1 cellular context compared by ENCODE assay signal in genomic region chr6:109308018-109308492, GRCh38.
TF ChIP-seq lines count a peak whose summit lies in the region.

No MANE protein-coding gene starts in this region.

TF ChIP-seq in K562, 482 proteins besides CTCF, POLR2A, EP300 and RAD21 (continued from another document and continues in another):
- TF ChIP-seq CUX1 (CRISPR knock-in tag; IDR thresholded peaks at IDR 0.05) (peak; percentile 61; the same call in 1 of the 2 replicates), SP2 (IDR thresholded peaks at IDR 0.05; ENCODE audit: extremely low read depth, low read depth, low read length, poor library complexity, severe bottlenecking) (no peak), ZNF311 (CRISPR knock-in tag; IDR thresholded peaks at IDR 0.05) (no peak), CHD1 (IDR thresholded peaks at IDR 0.05; ENCODE audit: low read length) (no peak), ZFX (CRISPR knock-in tag; IDR thresholded peaks at IDR 0.05) (no peak; the same call in 1 of the 2 replicates), ZNF146 (CRISPR knock-in tag; IDR thresholded peaks at IDR 0.05; ENCODE audit: unreplicated experiment) (no peak), ZNF165 (CRISPR knock-in tag; IDR thresholded peaks at IDR 0.05; ENCODE audit: borderline replicate concordance) (peak; percentile 63; the same call in 1 of the 2 replicates), CREM (IDR thresholded peaks at IDR 0.05; ENCODE audit: low read depth) (peak; percentile 75), ATF4 (CRISPR knock-in tag; IDR thresholded peaks at IDR 0.05) (peak; percentile 57; the same call in 1 of the 2 replicates), NCOA1 (IDR thresholded peaks at IDR 0.05; ENCODE audit: low read depth) (peak; percentile 29; the same call in 1 of the 2 replicates), GATAD2B (IDR thresholded peaks at IDR 0.05; ENCODE audit: borderline replicate concordance) (no peak), RFX7 (CRISPR knock-in tag; IDR thresholded peaks at IDR 0.05) (no peak), FUS (optimal IDR thresholded peaks at IDR 0.05; ENCODE audit: low read depth, low read length) (no peak), PRMT5 (CRISPR knock-in tag; IDR thresholded peaks at IDR 0.05) (no peak), SREBF1 (IDR thresholded peaks at IDR 0.05; ENCODE audit: borderline replicate concordance, low read depth, low read length) (no peak), GABPA (tag; conservative IDR thresholded peaks at IDR 0.05; ENCODE audit: low read depth) (peak; percentile 25; the same call in 1 of the 2 replicates), VEZF1 (CRISPR knock-in tag; IDR thresholded peaks at IDR 0.05) (peak; percentile 60), PURB (CRISPR knock-in tag; IDR thresholded peaks at IDR 0.05; ENCODE audit: low read depth) (no peak), POLR3G (IDR thresholded peaks at IDR 0.05; ENCODE audit: extremely low read depth, insufficient read length, insufficient replicate concordance) (no peak), ZFP30 (CRISPR knock-in tag; IDR thresholded peaks at IDR 0.05; ENCODE audit: borderline replicate concordance) (no peak), ZKSCAN8 (CRISPR knock-in tag; IDR thresholded peaks at IDR 0.05) (peak; percentile 21; the same call in 1 of the 2 replicates), ASH1L (IDR thresholded peaks at IDR 0.05; ENCODE audit: borderline replicate concordance, low read depth, partially characterized antibody) (no peak), ZFP36 (IDR thresholded peaks at IDR 0.05; ENCODE audit: low read depth, low read length, partially characterized antibody) (no peak), CBX8 (IDR thresholded peaks at IDR 0.05; ENCODE audit: borderline replicate concordance, extremely low read depth, low read depth, low read length, poor library complexity, severe bottlenecking) (no peak), SOX6 (IDR thresholded peaks at IDR 0.05) (peak; percentile 71), CHD4 (IDR thresholded peaks at IDR 0.05; ENCODE audit: insufficient read depth, insufficient replicate concordance, low read depth, low read length, poor library complexity, severe bottlenecking) (no peak)
- TF ChIP-seq, protein P1, sequence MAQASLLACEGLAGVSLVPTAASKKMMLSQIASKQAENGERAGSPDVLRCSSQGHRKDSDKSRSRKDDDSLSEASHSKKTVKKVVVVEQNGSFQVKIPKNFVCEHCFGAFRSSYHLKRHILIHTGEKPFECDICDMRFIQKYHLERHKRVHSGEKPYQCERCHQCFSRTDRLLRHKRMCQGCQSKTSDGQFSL (CRISPR knock-in tag; IDR thresholded peaks at IDR 0.05) = no peak
- TF ChIP-seq, protein P1 (tag; IDR thresholded peaks at IDR 0.05) = peak in 1 of 2 experiments; percentile 51; a peak in 1 of 4 replicates
- TF ChIP-seq, protein P2, sequence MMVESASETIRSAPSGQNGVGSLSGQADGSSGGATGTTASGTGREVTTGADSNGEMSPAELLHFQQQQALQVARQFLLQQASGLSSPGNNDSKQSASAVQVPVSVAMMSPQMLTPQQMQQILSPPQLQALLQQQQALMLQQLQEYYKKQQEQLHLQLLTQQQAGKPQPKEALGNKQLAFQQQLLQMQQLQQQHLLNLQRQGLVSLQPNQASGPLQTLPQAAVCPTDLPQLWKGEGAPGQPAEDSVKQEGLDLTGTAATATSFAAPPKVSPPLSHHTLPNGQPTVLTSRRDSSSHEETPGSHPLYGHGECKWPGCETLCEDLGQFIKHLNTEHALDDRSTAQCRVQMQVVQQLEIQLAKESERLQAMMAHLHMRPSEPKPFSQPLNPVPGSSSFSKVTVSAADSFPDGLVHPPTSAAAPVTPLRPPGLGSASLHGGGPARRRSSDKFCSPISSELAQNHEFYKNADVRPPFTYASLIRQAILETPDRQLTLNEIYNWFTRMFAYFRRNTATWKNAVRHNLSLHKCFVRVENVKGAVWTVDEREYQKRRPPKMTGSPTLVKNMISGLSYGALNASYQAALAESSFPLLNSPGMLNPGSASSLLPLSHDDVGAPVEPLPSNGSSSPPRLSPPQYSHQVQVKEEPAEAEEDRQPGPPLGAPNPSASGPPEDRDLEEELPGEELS (CRISPR knock-in tag; IDR thresholded peaks at IDR 0.05; ENCODE audit: borderline replicate concordance) = no peak
- TF ChIP-seq, protein P3, sequence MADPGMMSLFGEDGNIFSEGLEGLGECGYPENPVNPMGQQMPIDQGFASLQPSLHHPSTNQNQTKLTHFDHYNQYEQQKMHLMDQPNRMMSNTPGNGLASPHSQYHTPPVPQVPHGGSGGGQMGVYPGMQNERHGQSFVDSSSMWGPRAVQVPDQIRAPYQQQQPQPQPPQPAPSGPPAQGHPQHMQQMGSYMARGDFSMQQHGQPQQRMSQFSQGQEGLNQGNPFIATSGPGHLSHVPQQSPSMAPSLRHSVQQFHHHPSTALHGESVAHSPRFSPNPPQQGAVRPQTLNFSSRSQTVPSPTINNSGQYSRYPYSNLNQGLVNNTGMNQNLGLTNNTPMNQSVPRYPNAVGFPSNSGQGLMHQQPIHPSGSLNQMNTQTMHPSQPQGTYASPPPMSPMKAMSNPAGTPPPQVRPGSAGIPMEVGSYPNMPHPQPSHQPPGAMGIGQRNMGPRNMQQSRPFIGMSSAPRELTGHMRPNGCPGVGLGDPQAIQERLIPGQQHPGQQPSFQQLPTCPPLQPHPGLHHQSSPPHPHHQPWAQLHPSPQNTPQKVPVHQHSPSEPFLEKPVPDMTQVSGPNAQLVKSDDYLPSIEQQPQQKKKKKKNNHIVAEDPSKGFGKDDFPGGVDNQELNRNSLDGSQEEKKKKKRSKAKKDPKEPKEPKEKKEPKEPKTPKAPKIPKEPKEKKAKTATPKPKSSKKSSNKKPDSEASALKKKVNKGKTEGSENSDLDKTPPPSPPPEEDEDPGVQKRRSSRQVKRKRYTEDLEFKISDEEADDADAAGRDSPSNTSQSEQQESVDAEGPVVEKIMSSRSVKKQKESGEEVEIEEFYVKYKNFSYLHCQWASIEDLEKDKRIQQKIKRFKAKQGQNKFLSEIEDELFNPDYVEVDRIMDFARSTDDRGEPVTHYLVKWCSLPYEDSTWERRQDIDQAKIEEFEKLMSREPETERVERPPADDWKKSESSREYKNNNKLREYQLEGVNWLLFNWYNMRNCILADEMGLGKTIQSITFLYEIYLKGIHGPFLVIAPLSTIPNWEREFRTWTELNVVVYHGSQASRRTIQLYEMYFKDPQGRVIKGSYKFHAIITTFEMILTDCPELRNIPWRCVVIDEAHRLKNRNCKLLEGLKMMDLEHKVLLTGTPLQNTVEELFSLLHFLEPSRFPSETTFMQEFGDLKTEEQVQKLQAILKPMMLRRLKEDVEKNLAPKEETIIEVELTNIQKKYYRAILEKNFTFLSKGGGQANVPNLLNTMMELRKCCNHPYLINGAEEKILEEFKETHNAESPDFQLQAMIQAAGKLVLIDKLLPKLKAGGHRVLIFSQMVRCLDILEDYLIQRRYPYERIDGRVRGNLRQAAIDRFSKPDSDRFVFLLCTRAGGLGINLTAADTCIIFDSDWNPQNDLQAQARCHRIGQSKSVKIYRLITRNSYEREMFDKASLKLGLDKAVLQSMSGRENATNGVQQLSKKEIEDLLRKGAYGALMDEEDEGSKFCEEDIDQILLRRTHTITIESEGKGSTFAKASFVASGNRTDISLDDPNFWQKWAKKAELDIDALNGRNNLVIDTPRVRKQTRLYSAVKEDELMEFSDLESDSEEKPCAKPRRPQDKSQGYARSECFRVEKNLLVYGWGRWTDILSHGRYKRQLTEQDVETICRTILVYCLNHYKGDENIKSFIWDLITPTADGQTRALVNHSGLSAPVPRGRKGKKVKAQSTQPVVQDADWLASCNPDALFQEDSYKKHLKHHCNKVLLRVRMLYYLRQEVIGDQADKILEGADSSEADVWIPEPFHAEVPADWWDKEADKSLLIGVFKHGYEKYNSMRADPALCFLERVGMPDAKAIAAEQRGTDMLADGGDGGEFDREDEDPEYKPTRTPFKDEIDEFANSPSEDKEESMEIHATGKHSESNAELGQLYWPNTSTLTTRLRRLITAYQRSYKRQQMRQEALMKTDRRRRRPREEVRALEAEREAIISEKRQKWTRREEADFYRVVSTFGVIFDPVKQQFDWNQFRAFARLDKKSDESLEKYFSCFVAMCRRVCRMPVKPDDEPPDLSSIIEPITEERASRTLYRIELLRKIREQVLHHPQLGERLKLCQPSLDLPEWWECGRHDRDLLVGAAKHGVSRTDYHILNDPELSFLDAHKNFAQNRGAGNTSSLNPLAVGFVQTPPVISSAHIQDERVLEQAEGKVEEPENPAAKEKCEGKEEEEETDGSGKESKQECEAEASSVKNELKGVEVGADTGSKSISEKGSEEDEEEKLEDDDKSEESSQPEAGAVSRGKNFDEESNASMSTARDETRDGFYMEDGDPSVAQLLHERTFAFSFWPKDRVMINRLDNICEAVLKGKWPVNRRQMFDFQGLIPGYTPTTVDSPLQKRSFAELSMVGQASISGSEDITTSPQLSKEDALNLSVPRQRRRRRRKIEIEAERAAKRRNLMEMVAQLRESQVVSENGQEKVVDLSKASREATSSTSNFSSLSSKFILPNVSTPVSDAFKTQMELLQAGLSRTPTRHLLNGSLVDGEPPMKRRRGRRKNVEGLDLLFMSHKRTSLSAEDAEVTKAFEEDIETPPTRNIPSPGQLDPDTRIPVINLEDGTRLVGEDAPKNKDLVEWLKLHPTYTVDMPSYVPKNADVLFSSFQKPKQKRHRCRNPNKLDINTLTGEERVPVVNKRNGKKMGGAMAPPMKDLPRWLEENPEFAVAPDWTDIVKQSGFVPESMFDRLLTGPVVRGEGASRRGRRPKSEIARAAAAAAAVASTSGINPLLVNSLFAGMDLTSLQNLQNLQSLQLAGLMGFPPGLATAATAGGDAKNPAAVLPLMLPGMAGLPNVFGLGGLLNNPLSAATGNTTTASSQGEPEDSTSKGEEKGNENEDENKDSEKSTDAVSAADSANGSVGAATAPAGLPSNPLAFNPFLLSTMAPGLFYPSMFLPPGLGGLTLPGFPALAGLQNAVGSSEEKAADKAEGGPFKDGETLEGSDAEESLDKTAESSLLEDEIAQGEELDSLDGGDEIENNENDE (IDR thresholded peaks at IDR 0.05; ENCODE audit: low read depth, low read length) = no peak
- TF ChIP-seq, protein P4, sequence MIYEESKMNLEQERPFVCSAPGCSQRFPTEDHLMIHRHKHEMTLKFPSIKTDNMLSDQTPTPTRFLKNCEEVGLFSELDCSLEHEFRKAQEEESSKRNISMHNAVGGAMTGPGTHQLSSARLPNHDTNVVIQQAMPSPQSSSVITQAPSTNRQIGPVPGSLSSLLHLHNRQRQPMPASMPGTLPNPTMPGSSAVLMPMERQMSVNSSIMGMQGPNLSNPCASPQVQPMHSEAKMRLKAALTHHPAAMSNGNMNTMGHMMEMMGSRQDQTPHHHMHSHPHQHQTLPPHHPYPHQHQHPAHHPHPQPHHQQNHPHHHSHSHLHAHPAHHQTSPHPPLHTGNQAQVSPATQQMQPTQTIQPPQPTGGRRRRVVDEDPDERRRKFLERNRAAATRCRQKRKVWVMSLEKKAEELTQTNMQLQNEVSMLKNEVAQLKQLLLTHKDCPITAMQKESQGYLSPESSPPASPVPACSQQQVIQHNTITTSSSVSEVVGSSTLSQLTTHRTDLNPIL (CRISPR knock-in tag; IDR thresholded peaks at IDR 0.05) = no peak
